ENCODE assay signal across 9 cellular contexts in genomic region chr5:153831976-153832375, GRCh38.
DNase-seq lines count a peak whose midpoint lies in the region; ATAC-seq, FAIRE-seq and TF ChIP-seq lines count a peak whose summit lies in the region.
"Had no signal": no experiment of that assay in that cellular context is flagged by ENCODE, and none has a peak within 500 bp of the region (broad histone marks: within the 10 kb centered on the region; RNA-seq: fewer than 3 reads in every experiment).

No MANE protein-coding gene starts in this region.

- POLR2A ChIA-PET in endothelial cell of umbilical vein (lab: Charles Lee): no interaction called here
- POLR2A ChIA-PET in CD8-positive, alpha-beta memory T cell (lab: Charles Lee): no interaction called here

- CTCF ChIA-PET in endothelial cell of umbilical vein (lab: Charles Lee): no interaction called here
- CTCF ChIA-PET in CD8-positive, alpha-beta memory T cell (lab: Charles Lee): no interaction called here

- DNase-seq in DND-41 (no peak), LoVo (ENCODE audit: low spot score) (peak; percentile 6), endothelial cell of umbilical vein (ENCODE audit: low read depth, low spot score) (peak; percentile 4), natural killer cell (no peak), NCI-H1092 (lab: John Stamatoyannopoulos, UW) (no peak), substantia nigra (lab: John Stamatoyannopoulos, UW) (no peak)
- no peak for DNase-seq in CD8-positive, alpha-beta memory T cell

- no peak overlapping the region for H3K27ac Mint-ChIP-seq in natural killer cell
- H3K27ac Mint-ChIP-seq in CD8-positive, alpha-beta memory T cell: no peak overlapping the region
- H3K27ac Mint-ChIP-seq: activated naive CD8-positive, alpha-beta T cell had no signal

- H3K36me3 Mint-ChIP-seq in natural killer cell: no peaks in the 10 kb centered on the region
- H3K36me3 Mint-ChIP-seq in CD8-positive, alpha-beta memory T cell: no peaks in the 10 kb centered on the region
- H3K36me3 Mint-ChIP-seq: activated naive CD8-positive, alpha-beta T cell had no signal

- H3K4me3 Mint-ChIP-seq in natural killer cell: no peak overlapping the region
- H3K4me3 Mint-ChIP-seq in CD8-positive, alpha-beta memory T cell: no peak overlapping the region
- H3K4me3 Mint-ChIP-seq: activated naive CD8-positive, alpha-beta T cell had no signal

- FAIRE-seq in endothelial cell of umbilical vein (lab: Jason Lieb, UNC): no peak

- H3K27me3 ChIP-seq in DND-41 (ENCODE audit: insufficient read depth, low read length, poor library complexity): peaks cover 5% of the 10 kb centered on the region
- no peaks in the 10 kb centered on the region for H3K27me3 ChIP-seq in endothelial cell of umbilical vein (ENCODE audit: control insufficient read depth in 2 of 2, insufficient read depth in 2 of 2, low read length in 2 of 2)
- no peaks in the 10 kb centered on the region for H3K27me3 ChIP-seq in CD8-positive, alpha-beta memory T cell (ENCODE audit: insufficient read depth, low read length, poor library complexity, severe bottlenecking)

- TF ChIP-seq CTCF in DND-41 (IDR thresholded peaks at IDR 0.05; ENCODE audit: borderline replicate concordance, extremely low read depth, low read length, poor library complexity, severe bottlenecking) (no peak), endothelial cell of umbilical vein (IDR thresholded peaks at IDR 0.05; ENCODE audit: extremely low read depth in 1 of 2, insufficient read depth in 1 of 2, low read depth in 1 of 2, low read length in 2 of 2) (no peak), natural killer cell (IDR thresholded peaks at IDR 0.05) (no peak)

- no peak overlapping the region for H3K4me2 ChIP-seq in DND-41 (ENCODE audit: insufficient read depth, low read length)
- H3K4me2 ChIP-seq in endothelial cell of umbilical vein (ENCODE audit: insufficient read depth, low read length): no peak overlapping the region

- intact Hi-C loops in endothelial cell of umbilical vein (cut with micrococcal nuclease): no loop called here
- intact Hi-C loops in natural killer cell (cut with micrococcal nuclease): no loop called here

- H3K9me3 ChIP-seq in DND-41 (ENCODE audit: insufficient read depth, low read length, severe bottlenecking): no peaks in the 10 kb centered on the region
- no peaks in the 10 kb centered on the region for H3K9me3 ChIP-seq in endothelial cell of umbilical vein (replicated peaks; ENCODE audit: control insufficient read depth, insufficient read depth, low read length)
- H3K9me3 ChIP-seq in CD8-positive, alpha-beta memory T cell (ENCODE audit: low read length): no peaks in the 10 kb centered on the region

- H4K20me1 ChIP-seq in DND-41 (ENCODE audit: insufficient read depth, low read length) (no peaks in the 10 kb centered on the region), endothelial cell of umbilical vein (replicated peaks; ENCODE audit: control insufficient read depth, extremely low read depth, insufficient read depth, low read length) (no peaks in the 10 kb centered on the region)

- no TSS peak for BruUV-seq in endothelial cell of umbilical vein (replicated peaks; lab: Mats Ljungman, UMichigan)

- H3K27ac ChIP-seq in DND-41 (ENCODE audit: low read length) (no peak overlapping the region), endothelial cell of umbilical vein (ENCODE audit: insufficient read depth, low read depth, low read length) (no peak overlapping the region), substantia nigra (ENCODE audit: low read depth, low read length, poor library complexity, severe bottlenecking) (no peak overlapping the region)
- no peak overlapping the region for H3K27ac ChIP-seq in CD8-positive, alpha-beta memory T cell (ENCODE audit: low read depth, low read length)

- H3K79me2 ChIP-seq in DND-41 (ENCODE audit: insufficient read depth, low read length) (no peaks in the 10 kb centered on the region), endothelial cell of umbilical vein (ENCODE audit: control insufficient read depth, insufficient read depth, low read length) (no peaks in the 10 kb centered on the region)

- no peak for TF ChIP-seq POLR2A in endothelial cell of umbilical vein (IDR thresholded peaks at IDR 0.05; ENCODE audit: low read depth, low read length)

- H3K4me3 ChIP-seq in DND-41 (ENCODE audit: low read depth in 1 of 2, low read length in 2 of 2) (no peak overlapping the region), endothelial cell of umbilical vein (replicated peaks in 1 of 3; ENCODE audit: insufficient read depth in 1 of 3, low read depth in 1 of 3, low read length in 3 of 3) (no peak overlapping the region)
- H3K4me3 ChIP-seq in CD8-positive, alpha-beta memory T cell (ENCODE audit: low read length): no peak overlapping the region

- H3K9me1 ChIP-seq in endothelial cell of umbilical vein (replicated peaks; ENCODE audit: control insufficient read depth, extremely low read depth, insufficient read depth, low read length): no peaks in the 10 kb centered on the region

- peaks cover 0 to 3% of the 10 kb centered on the region in 2 donors for H3K9me3 Mint-ChIP-seq in natural killer cell
- H3K9me3 Mint-ChIP-seq in CD8-positive, alpha-beta memory T cell: peaks cover 0 to 7% (median 2%) of the 10 kb centered on the region in 5 donors

- H3K36me3 ChIP-seq in DND-41 (ENCODE audit: insufficient read depth, low read length): no peaks in the 10 kb centered on the region
- H3K36me3 ChIP-seq in endothelial cell of umbilical vein (ENCODE audit: control insufficient read depth in 2 of 2, extremely low read depth in 1 of 2, insufficient read depth in 2 of 2, low read length in 2 of 2): no peaks in the 10 kb centered on the region
- H3K36me3 ChIP-seq in CD8-positive, alpha-beta memory T cell (ENCODE audit: insufficient read depth, low read length): no peaks in the 10 kb centered on the region

- dilution Hi-C loops in endothelial cell of umbilical vein (cut with MboI; ENCODE audit: extremely low pct_ligation_motif_present, low sequenced_read_pairs): no loop called here

- H2AFZ ChIP-seq in DND-41 (ENCODE audit: low read depth, low read length) (no peak overlapping the region), endothelial cell of umbilical vein (ENCODE audit: low read depth, low read length) (no peak overlapping the region)

- no peaks in the 10 kb centered on the region for H3K4me1 ChIP-seq in DND-41 (ENCODE audit: insufficient read depth, low read length)
- no peaks in the 10 kb centered on the region for H3K4me1 ChIP-seq in endothelial cell of umbilical vein (ENCODE audit: control insufficient read depth, extremely low read depth, insufficient read depth, low read length)
- no peaks in the 10 kb centered on the region for H3K4me1 ChIP-seq in CD8-positive, alpha-beta memory T cell (ENCODE audit: insufficient read depth, low read length)

- H3K27me3 Mint-ChIP-seq in natural killer cell (ENCODE audit: low read depth in 2 of 2): peaks cover 0 to 14% of the 10 kb centered on the region in 2 donors
- peaks cover 0 to 5% of the 10 kb centered on the region in 2 donors for H3K27me3 Mint-ChIP-seq in CD8-positive, alpha-beta memory T cell

- ATAC-seq in DND-41 (ENCODE audit: insufficient read depth, low read depth) (peak; percentile 70; the same call in 1 of the 3 replicates), GM21786 (IDR thresholded peaks at IDR 0.05; ENCODE audit: unreplicated experiment) (peak; percentile 88), natural killer cell (no peak)

- H3K4me1 Mint-ChIP-seq in natural killer cell: no peaks in the 10 kb centered on the region
- H3K4me1 Mint-ChIP-seq in CD8-positive, alpha-beta memory T cell: no peaks in the 10 kb centered on the region

- H3K9ac ChIP-seq in DND-41 (ENCODE audit: low read depth, low read length) (no peak overlapping the region), endothelial cell of umbilical vein (replicated peaks; ENCODE audit: extremely low read depth, insufficient read depth, low read length) (no peak overlapping the region)

TF ChIP-seq in endothelial cell of umbilical vein, 7 proteins besides CTCF, POLR2A, EP300 and RAD21:
- TF ChIP-seq MYC (IDR thresholded peaks at IDR 0.05; ENCODE audit: low read depth, low read length): no peak
- TF ChIP-seq EZH2 (IDR thresholded peaks at IDR 0.05; ENCODE audit: borderline replicate concordance, low read depth, low read length, severe bottlenecking): no peak
- no peak for TF ChIP-seq MAX (IDR thresholded peaks at IDR 0.05; ENCODE audit: insufficient read depth, insufficient read length)
- TF ChIP-seq POLR2AphosphoS5 (IDR thresholded peaks at IDR 0.05; ENCODE audit: insufficient read depth, low read depth, low read length): no peak
- no peak for TF ChIP-seq JUN (IDR thresholded peaks at IDR 0.05; ENCODE audit: borderline replicate concordance, insufficient read depth, insufficient read length, low read depth)
- TF ChIP-seq FOS (IDR thresholded peaks at IDR 0.05; ENCODE audit: borderline replicate concordance, insufficient read depth, low read length): no peak
- no peak for TF ChIP-seq GATA2 (IDR thresholded peaks at IDR 0.05; ENCODE audit: insufficient read depth, insufficient read length, low read depth, low read length)

Comparison
In these comparisons a context has a peak if more than half of its experiments do, and no peak if none do; other contexts are left out.
1. ATAC-seq: peak in DND-41 (single experiment) and GM21786 (single experiment); none in natural killer cell (0 of 3).
2. DNase-seq: peak in LoVo (single experiment) and endothelial cell of umbilical vein (single experiment); none in DND-41 (single experiment), natural killer cell (single experiment), NCI-H1092 (single experiment), CD8-positive, alpha-beta memory T cell (0 of 5) and substantia nigra (0 of 49).